Comparison of ENCODE assay signal across 34 cellular contexts in genomic region chr15:26318689-26319088, GRCh38.
"Had no signal": no experiment of that assay in that cellular context is flagged by ENCODE, and none has a peak within 500 bp of the region (broad histone marks: within the 10 kb centered on the region; RNA-seq: fewer than 3 reads in every experiment).

No MANE protein-coding gene starts in this region.

- H3K9ac ChIP-seq: KMS-11 had no signal

- H3K27me3 ChIP-seq: MG63 had no signal

- H3K4me2 ChIP-seq: KMS-11 had no signal

- H3K27ac ChIP-seq: KMS-11 had no signal

- H3K36me3 ChIP-seq: MG63 had no signal

- H3K9me3 ChIP-seq: MG63 had no signal

- H3K4me3 ChIP-seq: MG63 had no signal

- DNase-seq: Karpas-422, Kasumi-1, MG63, MM.1S, MV-4-11, NCI-H1048, NCI-H1092, NCI-H1092 treated with DMSO at 0.1 percent for 48 hours, NCI-H1105, NCI-H1105 treated with DMSO at 0.1 percent for 48 hours, NCI-H1417, NCI-H1417 treated with DMSO at 0.1 percent for 48 hours, NCI-H1436, NCI-H1436 treated with DMSO at 0.1 percent for 48 hours, NCI-H146, NCI-H1694, NCI-H1694 treated with DMSO at 0.1 percent for 48 hours, NCI-H187, NCI-H187 treated with DMSO at 0.1 percent for 48 hours, NCI-H1930, NCI-H2029, NCI-H2029 treated with DMSO at 0.1 percent for 48 hours, NCI-H2081, NCI-H2081 treated with DMSO at 0.1 percent for 48 hours, NCI-H2107, NCI-H2171, NCI-H2171 treated with DMSO at 0.1 percent for 48 hours, NCI-H2227 treated with DMSO at 0.1 percent for 48 hours, NCI-H226, NCI-H446, NCI-H446 treated with DMSO at 0.1 percent for 48 hours, NCI-H510A, NCI-H524 had no signal
